ENCODE assay signal across 8 cellular contexts in the genomic region with DNA sequence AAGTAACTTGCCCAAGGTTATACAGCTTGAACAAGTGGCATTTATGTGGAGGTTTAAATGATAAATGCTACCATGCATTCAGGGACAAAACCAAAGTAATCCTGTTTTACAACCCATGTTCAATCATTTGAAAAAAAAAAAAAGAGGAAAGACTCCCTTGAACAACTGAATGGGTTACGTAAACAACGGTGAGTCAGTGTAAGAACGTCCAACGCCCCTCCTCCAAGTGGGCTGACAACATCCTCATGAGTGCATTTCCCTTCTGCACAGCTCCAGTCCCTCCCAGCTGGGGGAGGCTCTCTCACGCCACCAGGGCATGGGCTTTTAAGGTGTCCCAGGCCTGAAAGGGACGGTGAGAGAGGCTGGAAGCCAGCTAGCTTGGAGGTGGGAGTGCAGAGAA.
A peak's percentile ranks its signal among the peaks of the same experiment; 100 is the strongest.
DNase-seq lines count a peak whose midpoint lies in the region; ATAC-seq and TF ChIP-seq lines count a peak whose summit lies in the region.

No MANE protein-coding gene starts in this region.

- no peak overlapping the region for H3K4me3 ChIP-seq in HUES48 (ENCODE audit: low read depth, low read length)

- H3K27ac ChIP-seq in HUES48 (ENCODE audit: low read depth, low read length): peak overlapping the region; percentile 64

- peak; percentile 88 for DNase-seq in AG09319 (ENCODE audit: extremely low read depth, low read depth)
- DNase-seq in T-helper 2 cell: peak; percentile 26 to 85 (median 63)
- DNase-seq in astrocyte of the hippocampus (ENCODE audit: low read depth, low spot score): peak; percentile 96
- peak; percentile 71 for DNase-seq in iPS-NIHi7 (ENCODE audit: extremely low spot score)
- DNase-seq in stimulated activated CD4-positive, alpha-beta T cell treated with anti-CD3 and anti-CD28 coated beads, Interleukin-12 subunit alpha, Interleukin-12 subunit beta, amount 100 ng/mL, for 48 hours (ENCODE audit: low read depth in 2 of 3, low spot score in 1 of 3): peak in 2 of 3 donors; percentile 52 to 60

- no peaks in the 10 kb centered on the region for H3K9me3 ChIP-seq in HUES48 (ENCODE audit: control insufficient read depth, insufficient read depth, low read length)

- TF ChIP-seq CTCF in AG09319 (IDR thresholded peaks at IDR 0.05; ENCODE audit: low read depth, low read length): peak; percentile 11

- no peak overlapping the region for H3K9ac ChIP-seq in HUES48 (ENCODE audit: low read depth, low read length)

- peaks cover 13% of the 10 kb centered on the region; the same call in 1 of the 2 replicates for H3K36me3 ChIP-seq in HUES48 (ENCODE audit: control insufficient read depth, insufficient read depth, low read length)

- ATAC-seq in GM18861 (IDR thresholded peaks at IDR 0.05; ENCODE audit: unreplicated experiment) (no peak), HG03039 (IDR thresholded peaks at IDR 0.05; ENCODE audit: unreplicated experiment) (no peak)

- H3K4me1 ChIP-seq in HUES48 (ENCODE audit: control insufficient read depth, insufficient read depth, low read length): peaks cover 12% of the 10 kb centered on the region

- H3K27me3 ChIP-seq in HUES48 (ENCODE audit: control insufficient read depth, insufficient read depth, low read length): no peaks in the 10 kb centered on the region
